26 cellular contexts compared by ENCODE assay signal in the genomic region with DNA sequence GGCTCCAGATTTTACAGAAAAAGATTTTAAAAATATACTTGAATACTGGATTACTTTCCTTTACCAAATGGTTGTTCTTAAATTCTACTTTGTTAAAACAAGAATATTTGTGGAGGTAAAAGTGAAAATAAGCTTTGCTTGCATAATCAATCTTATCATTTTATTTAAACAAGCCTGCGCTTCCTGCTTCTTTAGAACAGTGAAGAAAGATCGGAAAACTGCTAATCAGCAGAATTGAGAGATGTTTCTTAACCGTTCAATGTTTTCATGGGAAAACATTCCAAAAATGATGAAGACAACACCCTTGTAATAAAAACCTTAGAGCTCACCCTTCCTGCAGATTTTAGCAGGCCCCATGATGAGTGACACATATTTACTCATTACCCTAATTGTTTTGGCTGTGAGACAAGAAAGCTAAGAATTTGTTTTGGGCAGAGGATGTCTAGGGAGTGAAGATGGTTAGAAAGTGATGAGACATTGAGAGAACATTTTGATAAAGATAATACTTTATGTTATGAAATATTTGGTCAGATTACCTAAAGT. TPM values are rescaled to one million over a fixed set of nuclear protein-coding genes. Genes with fewer than 3 reads are reported as not detected.
DNase-seq lines count a peak whose midpoint lies in the region; ATAC-seq and TF ChIP-seq lines count a peak whose summit lies in the region.
"Had no signal": no experiment of that assay in that cellular context is flagged by ENCODE, and none has a peak within 500 bp of the region (broad histone marks: within the 10 kb centered on the region; RNA-seq: fewer than 3 reads in every experiment).

No MANE protein-coding gene starts in this region.

- 13% methylated on average over 3 of the region's 3 CpGs for WGBS in right lobe of liver (ENCODE audit: insufficient coverage, low coverage, low lambda C conversion rate, missing lambda C conversion rate)

- TF ChIP-seq CTCF in right lobe of liver (IDR thresholded peaks at IDR 0.05): no peak

- ATAC-seq in right lobe of liver: peak in 3 of 4 donors; percentile 41 to 55 (median 41)
- ATAC-seq in GM19467 (IDR thresholded peaks at IDR 0.05; ENCODE audit: unreplicated experiment): no peak
- ATAC-seq: effector memory CD8-positive, alpha-beta T cell; GM12878; GM23338; natural killer cell treated with Interleukin-12 subunit alpha and Interleukin-12 subunit beta and Interleukin-15 and Interleukin-18, amount 100 ng/mL, for 72 hours; Right ventricle myocardium inferior; stimulated activated effector memory CD8-positive, alpha-beta T cell treated with anti-CD3 and anti-CD28 coated beads, Interleukin-12 subunit alpha, Interleukin-12 subunit beta, amount 100 ng/mL, for 72 hours had no signal

- peaks cover 0 to 22% (median 5%) of the 10 kb centered on the region in 4 donors for H3K36me3 ChIP-seq in right lobe of liver
- H3K36me3 ChIP-seq: BLaER1 treated with 17β-estradiol and CSF1 and Interleukin-3, amounts not matched to agents 10 nM and 100 nM; vagina had no signal

- no peaks in the 10 kb centered on the region for H3K9me3 ChIP-seq in right lobe of liver
- H3K9me3 ChIP-seq: BLaER1 treated with 17β-estradiol and CSF1 and Interleukin-3, amounts not matched to agents 10 nM and 100 nM; vagina had no signal

- peaks cover 16% of the 10 kb centered on the region for H3K36me3 Mint-ChIP-seq in activated CD4-positive, alpha-beta T cell treated with anti-CD3 and anti-CD28 coated beads, Interleukin-2, amount 10 ng/mL, durations not matched to agents 24 days and 14 days (ENCODE audit: low read depth)
- peaks cover 4% of the 10 kb centered on the region for H3K36me3 Mint-ChIP-seq in activated T-helper 2 cell treated with anti-CD3 and anti-CD28 coated beads, Interferon-gamma antibody, Interleukin-2, Interleukin-4, amounts not matched to agents 10 μg/mL and 5 μg/mL and 100 μg/mL, durations not matched to agents 14 hours and 24 hours and 36 hours (ENCODE audit: low read depth)
- H3K36me3 Mint-ChIP-seq: IgD-negative memory B cell; mesothelial cell of epicardium; natural killer cell treated with Interleukin-12 subunit alpha and Interleukin-12 subunit beta and Interleukin-15 and Interleukin-18, amount 100 ng/mL, for 72 hours; stimulated activated effector memory CD8-positive, alpha-beta T cell treated with anti-CD3 and anti-CD28 coated beads, Interleukin-12 subunit alpha, Interleukin-12 subunit beta, amount 100 ng/mL, for 72 hours had no signal

- no peak overlapping the region for H3K4me3 ChIP-seq in right lobe of liver
- H3K4me3 ChIP-seq: BLaER1 treated with 17β-estradiol and CSF1 and Interleukin-3, amounts not matched to agents 10 nM and 100 nM; GM12878; GM23338; vagina had no signal

- peak overlapping the region in 1 of 3 donors; percentile 33 for H3K27ac ChIP-seq in right lobe of liver
- H3K27ac ChIP-seq: BLaER1 treated with 17β-estradiol and CSF1 and Interleukin-3, amounts not matched to agents 10 nM and 100 nM; HL-60; vagina had no signal

- no peak for TF ChIP-seq POLR2A in right lobe of liver (IDR thresholded peaks at IDR 0.05)

- peak overlapping the region; percentile 86 for H3K27ac Mint-ChIP-seq in activated CD4-positive, alpha-beta T cell treated with anti-CD3 and anti-CD28 coated beads, Interleukin-2, amount 10 ng/mL, durations not matched to agents 24 days and 14 days
- H3K27ac Mint-ChIP-seq in activated T-helper 2 cell treated with anti-CD3 and anti-CD28 coated beads, Interferon-gamma antibody, Interleukin-2, Interleukin-4, amounts not matched to agents 10 μg/mL and 5 μg/mL and 100 μg/mL, durations not matched to agents 14 hours and 24 hours and 36 hours: peak overlapping the region; percentile 43
- H3K27ac Mint-ChIP-seq: GM23338; IgD-negative memory B cell; mesothelial cell of epicardium; natural killer cell treated with Interleukin-12 subunit alpha and Interleukin-12 subunit beta and Interleukin-15 and Interleukin-18, amount 100 ng/mL, for 72 hours; stimulated activated effector memory CD8-positive, alpha-beta T cell treated with anti-CD3 and anti-CD28 coated beads, Interleukin-12 subunit alpha, Interleukin-12 subunit beta, amount 100 ng/mL, for 72 hours had no signal

- no peak for DNase-seq in activated CD4-positive, alpha-beta T cell treated with anti-CD3 and anti-CD28 coated beads, Interleukin-2, amount 10 ng/mL, durations not matched to agents 24 days and 14 days
- DNase-seq in activated CD4-positive, alpha-beta T cell treated with anti-CD3 and anti-CD28 coated beads for 1 hour: no peak
- DNase-seq in GM04503 (ENCODE audit: low read depth) (peak; percentile 21), right lobe of liver (no peak), GDM1 (lab: John Stamatoyannopoulos, UW) (no peak), NCI-H1417 treated with DMSO at 0.1 percent for 48 hours (lab: John Stamatoyannopoulos, UW) (no peak)
- no peak for DNase-seq in activated T-helper 2 cell treated with anti-CD3 and anti-CD28 coated beads, Interferon-gamma antibody, Interleukin-2, Interleukin-4, amounts not matched to agents 10 μg/mL and 5 μg/mL and 100 μg/mL, durations not matched to agents 14 hours and 24 hours and 36 hours (ENCODE audit: low spot score)
- DNase-seq: activated effector memory CD4-positive, alpha-beta T cell treated with Interleukin-2 at 50 U/mL for 16 hours; effector memory CD8-positive, alpha-beta T cell; GF-D8; MV-4-11; NCI-H187; NCI-H774; OCI-M1; posterior cingulate gyrus had no signal

- peaks cover 0 to 37% (median 13%) of the 10 kb centered on the region in 4 donors for H3K4me1 ChIP-seq in right lobe of liver
- H3K4me1 ChIP-seq: BLaER1 treated with 17β-estradiol and CSF1 and Interleukin-3, amounts not matched to agents 10 nM and 100 nM; vagina had no signal

- intact Hi-C loops in activated CD4-positive, alpha-beta T cell treated with anti-CD3 and anti-CD28 coated beads, Interleukin-2, amount 10 ng/mL, durations not matched to agents 24 days and 14 days (cut with micrococcal nuclease): loop anchor here (5.0 to 10.0 kb wide), 3 partner anchors 72 to 738 kb away; a partner anchor contains a TSS
- intact Hi-C loops in activated T-helper 2 cell treated with anti-CD3 and anti-CD28 coated beads, Interferon-gamma antibody, Interleukin-2, Interleukin-4, amounts not matched to agents 10 μg/mL and 5 μg/mL and 100 μg/mL, durations not matched to agents 14 hours and 24 hours and 36 hours (cut with micrococcal nuclease): loop anchor here (10.0 kb wide), 2 partner anchors 148 to 738 kb away; no protein-coding TSS in a partner anchor
- intact Hi-C loops in right lobe of liver (cut with DNase I): no loop called here

- H3K4me1 Mint-ChIP-seq in activated CD4-positive, alpha-beta T cell treated with anti-CD3 and anti-CD28 coated beads, Interleukin-2, amount 10 ng/mL, durations not matched to agents 24 days and 14 days: peaks cover 61% of the 10 kb centered on the region
- H3K4me1 Mint-ChIP-seq in activated T-helper 2 cell treated with anti-CD3 and anti-CD28 coated beads, Interferon-gamma antibody, Interleukin-2, Interleukin-4, amounts not matched to agents 10 μg/mL and 5 μg/mL and 100 μg/mL, durations not matched to agents 14 hours and 24 hours and 36 hours (ENCODE audit: low read depth): peaks cover 54% of the 10 kb centered on the region
- H3K4me1 Mint-ChIP-seq: GM23338, mesothelial cell of epicardium had no signal

- no peaks in the 10 kb centered on the region for H3K27me3 Mint-ChIP-seq in activated CD4-positive, alpha-beta T cell treated with anti-CD3 and anti-CD28 coated beads, Interleukin-2, amount 10 ng/mL, durations not matched to agents 24 days and 14 days
- no peaks in the 10 kb centered on the region for H3K27me3 Mint-ChIP-seq in activated T-helper 2 cell treated with anti-CD3 and anti-CD28 coated beads, Interferon-gamma antibody, Interleukin-2, Interleukin-4, amounts not matched to agents 10 μg/mL and 5 μg/mL and 100 μg/mL, durations not matched to agents 14 hours and 24 hours and 36 hours (ENCODE audit: low read depth)
- H3K27me3 Mint-ChIP-seq: effector memory CD8-positive, alpha-beta T cell had no signal

- no peaks in the 10 kb centered on the region for H3K27me3 ChIP-seq in right lobe of liver
- H3K27me3 ChIP-seq: BLaER1 treated with 17β-estradiol and CSF1 and Interleukin-3, amounts not matched to agents 10 nM and 100 nM; vagina had no signal

- peak overlapping the region; percentile 53 for H3K4me3 Mint-ChIP-seq in activated CD4-positive, alpha-beta T cell treated with anti-CD3 and anti-CD28 coated beads, Interleukin-2, amount 10 ng/mL, durations not matched to agents 24 days and 14 days
- no peak overlapping the region for H3K4me3 Mint-ChIP-seq in activated T-helper 2 cell treated with anti-CD3 and anti-CD28 coated beads, Interferon-gamma antibody, Interleukin-2, Interleukin-4, amounts not matched to agents 10 μg/mL and 5 μg/mL and 100 μg/mL, durations not matched to agents 14 hours and 24 hours and 36 hours (ENCODE audit: low read depth)
- H3K4me3 Mint-ChIP-seq: effector memory CD8-positive, alpha-beta T cell; GM23338; IgD-negative memory B cell; mesothelial cell of epicardium; natural killer cell treated with Interleukin-12 subunit alpha and Interleukin-12 subunit beta and Interleukin-15 and Interleukin-18, amount 100 ng/mL, for 72 hours; stimulated activated effector memory CD8-positive, alpha-beta T cell treated with anti-CD3 and anti-CD28 coated beads, Interleukin-12 subunit alpha, Interleukin-12 subunit beta, amount 100 ng/mL, for 72 hours had no signal

- H3K9me3 Mint-ChIP-seq in activated CD4-positive, alpha-beta T cell treated with anti-CD3 and anti-CD28 coated beads, Interleukin-2, amount 10 ng/mL, durations not matched to agents 24 days and 14 days: peaks cover 4% of the 10 kb centered on the region
- no peaks in the 10 kb centered on the region for H3K9me3 Mint-ChIP-seq in activated T-helper 2 cell treated with anti-CD3 and anti-CD28 coated beads, Interferon-gamma antibody, Interleukin-2, Interleukin-4, amounts not matched to agents 10 μg/mL and 5 μg/mL and 100 μg/mL, durations not matched to agents 14 hours and 24 hours and 36 hours
- H3K9me3 Mint-ChIP-seq: effector memory CD8-positive, alpha-beta T cell; GM23338; IgD-negative memory B cell; mesothelial cell of epicardium; natural killer cell treated with Interleukin-12 subunit alpha and Interleukin-12 subunit beta and Interleukin-15 and Interleukin-18, amount 100 ng/mL, for 72 hours; stimulated activated effector memory CD8-positive, alpha-beta T cell treated with anti-CD3 and anti-CD28 coated beads, Interleukin-12 subunit alpha, Interleukin-12 subunit beta, amount 100 ng/mL, for 72 hours had no signal

RNA-seq across cellular contexts. Expression of a gene that starts 6.4 kb away (rescaled TPM):
- 7.6 and 8.5 TPM in 2 replicates for total RNA-seq in activated CD4-positive, alpha-beta T cell treated with anti-CD3 and anti-CD28 coated beads, Interleukin-2, amount 10 ng/mL, durations not matched to agents 24 days and 14 days
- 0.78 and 1.1 TPM in 2 replicates for total RNA-seq in activated T-helper 2 cell treated with anti-CD3 and anti-CD28 coated beads, Interferon-gamma antibody, Interleukin-2, Interleukin-4, amounts not matched to agents 10 μg/mL and 5 μg/mL and 100 μg/mL, durations not matched to agents 14 hours and 24 hours and 36 hours
- 100 to 1,000 TPM in 4 of 6 experiments, 10 to 100 TPM in 2; 70.5 to 137 (median 113) TPM for total RNA-seq in right lobe of liver
- total RNA-seq: natural killer cell treated with Interleukin-12 subunit alpha and Interleukin-12 subunit beta and Interleukin-15 and Interleukin-18, amount 100 ng/mL, for 72 hours had no signal

Comparison
In these comparisons a context has a peak if more than half of its experiments do, and no peak if none do; other contexts are left out.
1. intact Hi-C loops: an anchor here in activated CD4-positive, alpha-beta T cell treated with anti-CD3 and anti-CD28 coated beads, Interleukin-2, amount 10 ng/mL, durations not matched to agents 24 days and 14 days (5.0 to 10.0 kb wide) and activated T-helper 2 cell treated with anti-CD3 and anti-CD28 coated beads, Interferon-gamma antibody, Interleukin-2, Interleukin-4, amounts not matched to agents 10 μg/mL and 5 μg/mL and 100 μg/mL, durations not matched to agents 14 hours and 24 hours and 36 hours (10.0 kb wide); none called in right lobe of liver.